15 cellular contexts compared by ENCODE assay signal in genomic region chr12:615620-616019, GRCh38. TPM values are rescaled to one million over a fixed set of nuclear protein-coding genes. Genes with fewer than 3 reads are reported as not detected.
DNase-seq lines count a peak whose midpoint lies in the region; ATAC-seq, FAIRE-seq and TF ChIP-seq lines count a peak whose summit lies in the region.
"Had no signal": no experiment of that assay in that cellular context is flagged by ENCODE, and none has a peak within 500 bp of the region (broad histone marks: within the 10 kb centered on the region; RNA-seq: fewer than 3 reads in every experiment).

No MANE protein-coding gene starts in this region.

- H4K20me1 ChIP-seq in GM23338 (replicated peaks; ENCODE audit: insufficient read depth): no peaks in the 10 kb centered on the region

- H3K36me3 Mint-ChIP-seq in GM23338 (ENCODE audit: low read depth): no peaks in the 10 kb centered on the region
- no peaks in the 10 kb centered on the region for H3K36me3 Mint-ChIP-seq in dendritic cell treated with granulocyte-macrophage colony-stimulating factor and Interleukin-4, amounts not matched to agents 40 ng/mL and 50 ng/mL, for 4 days (ENCODE audit: low read depth)

- peak overlapping the region; percentile 74; the same call in 1 of the 2 replicates for H2AFZ ChIP-seq in GM23338

- H3K4me1 Mint-ChIP-seq in GM23338: peaks cover 7% of the 10 kb centered on the region; the same call in 1 of the 3 replicates
- peaks cover 94% of the 10 kb centered on the region for H3K4me1 Mint-ChIP-seq in dendritic cell treated with granulocyte-macrophage colony-stimulating factor and Interleukin-4, amounts not matched to agents 40 ng/mL and 50 ng/mL, for 4 days (ENCODE audit: low read depth)

- H3K27ac ChIP-seq in GM23338 (ENCODE audit: low read depth) (no peak overlapping the region), right cardiac atrium (ENCODE audit: low read length) (peak overlapping the region; percentile 71)

- no peak for DNase-seq in GM23338 (ENCODE audit: low spot score)
- peak in 1 of 3 donors; percentile 65 for DNase-seq in right cardiac atrium
- peak; percentile 53 for DNase-seq in pulmonary artery endothelial cell (ENCODE audit: low read depth, low spot score)
- DNase-seq in HTR-8/SVneo (ENCODE audit: insufficient read length, low spot score): no peak
- DNase-seq in D341Med (ENCODE audit: low spot score): no peak
- DNase-seq in left lobe of liver (ENCODE audit: low spot score): no peak
- no peak for DNase-seq in urothelium cell line (ENCODE audit: low spot score)
- DNase-seq: activated CD4-positive, CD25-positive, alpha-beta regulatory T cell; EL; Karpas-422; kidney; NCI-H1105 treated with DMSO at 0.1 percent for 48 hours; posterior cingulate gyrus had no signal

- no peaks in the 10 kb centered on the region for H3K9me3 Mint-ChIP-seq in GM23338
- no peaks in the 10 kb centered on the region for H3K9me3 Mint-ChIP-seq in dendritic cell treated with granulocyte-macrophage colony-stimulating factor and Interleukin-4, amounts not matched to agents 40 ng/mL and 50 ng/mL, for 4 days
- H3K9me3 Mint-ChIP-seq: T-helper 1 cell treated with Interleukin-12 subunit alpha and Interleukin-12 subunit beta and Interleukin-4 antibody, amounts not matched to agents 30 μg/mL and 1 μg/mL, for 36 hours had no signal

- H3K27me3 ChIP-seq in GM23338 (ENCODE audit: insufficient read depth) (no peaks in the 10 kb centered on the region), right cardiac atrium (ENCODE audit: control insufficient read depth, insufficient read depth) (no peaks in the 10 kb centered on the region)

- no peaks in the 10 kb centered on the region for H3F3A ChIP-seq in GM23338 (replicated peaks; ENCODE audit: low read depth)

- FAIRE-seq in HTR-8/SVneo (lab: Jason Lieb, UNC) (no peak), urothelium cell line (lab: Jason Lieb, UNC) (no peak)
- FAIRE-seq: kidney had no signal

- WGBS in right cardiac atrium: 27% methylated on average over 4 of the region's 4 CpGs

- peaks cover 5% of the 10 kb centered on the region for H3K27me3 Mint-ChIP-seq in GM23338 (ENCODE audit: insufficient read depth, low read depth, poor library complexity)
- H3K27me3 Mint-ChIP-seq in dendritic cell treated with granulocyte-macrophage colony-stimulating factor and Interleukin-4, amounts not matched to agents 40 ng/mL and 50 ng/mL, for 4 days: no peaks in the 10 kb centered on the region

- H3K4me3 ChIP-seq in GM23338 (no peak overlapping the region), right cardiac atrium (ENCODE audit: low read length) (no peak overlapping the region)

- H3K79me2 ChIP-seq in GM23338 (replicated peaks; ENCODE audit: insufficient read depth): no peaks in the 10 kb centered on the region

- H3K4me3 Mint-ChIP-seq in GM23338: no peak overlapping the region
- no peak overlapping the region for H3K4me3 Mint-ChIP-seq in dendritic cell treated with granulocyte-macrophage colony-stimulating factor and Interleukin-4, amounts not matched to agents 40 ng/mL and 50 ng/mL, for 4 days
- H3K4me3 Mint-ChIP-seq: T-helper 1 cell treated with Interleukin-12 subunit alpha and Interleukin-12 subunit beta and Interleukin-4 antibody, amounts not matched to agents 30 μg/mL and 1 μg/mL, for 36 hours had no signal

- H3K27ac Mint-ChIP-seq in GM23338: no peak overlapping the region
- H3K27ac Mint-ChIP-seq in dendritic cell treated with granulocyte-macrophage colony-stimulating factor and Interleukin-4, amounts not matched to agents 40 ng/mL and 50 ng/mL, for 4 days: peak overlapping the region; percentile 91
- H3K27ac Mint-ChIP-seq: T-helper 1 cell treated with Interleukin-12 subunit alpha and Interleukin-12 subunit beta and Interleukin-4 antibody, amounts not matched to agents 30 μg/mL and 1 μg/mL, for 36 hours had no signal

- H3K9me3 ChIP-seq in right cardiac atrium (ENCODE audit: control insufficient read depth, low read length): no peaks in the 10 kb centered on the region

- no peak overlapping the region for H3K4me2 ChIP-seq in GM23338

- no peaks in the 10 kb centered on the region for H3K9me2 ChIP-seq in GM23338 (ENCODE audit: insufficient read depth)

- no peaks in the 10 kb centered on the region for H3K36me3 ChIP-seq in GM23338 (ENCODE audit: insufficient read depth)

- no peaks in the 10 kb centered on the region for H3K4me1 ChIP-seq in GM23338 (ENCODE audit: insufficient read depth)
- peaks cover 19% of the 10 kb centered on the region for H3K4me1 ChIP-seq in right cardiac atrium (ENCODE audit: control insufficient read depth, insufficient read depth, low read length)

- intact Hi-C loops in dendritic cell treated with granulocyte-macrophage colony-stimulating factor and Interleukin-4, amounts not matched to agents 40 ng/mL and 50 ng/mL, for 4 days (cut with micrococcal nuclease): loop anchor here (2.0 to 10.0 kb wide), 2 partner anchors 135 to 199 kb away; no protein-coding TSS in a partner anchor
- intact Hi-C loops in right cardiac atrium (cut with DNase I): no loop called here

- no peak for TF ChIP-seq CTCF in GM23338 (conservative IDR thresholded peaks at IDR 0.05; ENCODE audit: low read depth in 2 of 2)

- ATAC-seq in GM23338 (no peak), right cardiac atrium (peak; percentile 78 to 90), left lobe of liver (no peak)

TF ChIP-seq in GM23338, 12 proteins besides CTCF, POLR2A, EP300 and RAD21 (continues in another document):
- no peak for TF ChIP-seq NANOG (IDR thresholded peaks at IDR 0.05; ENCODE audit: borderline replicate concordance)
- no peak for TF ChIP-seq REST (IDR thresholded peaks at IDR 0.05; ENCODE audit: unreplicated experiment)
- no peak for TF ChIP-seq EZH2 (IDR thresholded peaks at IDR 0.05; ENCODE audit: low read depth, unreplicated experiment)
- no peak for TF ChIP-seq EZH2phosphoT487 (IDR thresholded peaks at IDR 0.05; ENCODE audit: unreplicated experiment)

RNA-seq across cellular contexts. Expression of gene NINJ2, which starts 47.6 kb away (rescaled TPM):
- total RNA-seq in GM23338 (2014; rRNA removed; shearing (Covaris generic)): 0.94 and 2.1 TPM in 2 replicates
- polyA plus RNA-seq in GM23338 (2016; fragmentation: Nextera tagmentation; extraction: Ambion mirVana): 1.2 and 2.6 TPM in 2 replicates
- total RNA-seq in right cardiac atrium: 1 to 10 TPM; 3.6 to 7.4 (median 5.5) TPM
- polyA plus RNA-seq in right cardiac atrium: 5.9 TPM
- total RNA-seq in pulmonary artery endothelial cell: 0.66 and 1.2 TPM in 2 replicates
- 16.1 TPM for total RNA-seq in left lobe of liver

Comparison
In these comparisons a context has a peak if more than half of its experiments do, and no peak if none do; other contexts are left out.
1. ATAC-seq: peak in right cardiac atrium (2 of 2); none in GM23338 (single experiment) and left lobe of liver (single experiment).